In the genomic region with DNA sequence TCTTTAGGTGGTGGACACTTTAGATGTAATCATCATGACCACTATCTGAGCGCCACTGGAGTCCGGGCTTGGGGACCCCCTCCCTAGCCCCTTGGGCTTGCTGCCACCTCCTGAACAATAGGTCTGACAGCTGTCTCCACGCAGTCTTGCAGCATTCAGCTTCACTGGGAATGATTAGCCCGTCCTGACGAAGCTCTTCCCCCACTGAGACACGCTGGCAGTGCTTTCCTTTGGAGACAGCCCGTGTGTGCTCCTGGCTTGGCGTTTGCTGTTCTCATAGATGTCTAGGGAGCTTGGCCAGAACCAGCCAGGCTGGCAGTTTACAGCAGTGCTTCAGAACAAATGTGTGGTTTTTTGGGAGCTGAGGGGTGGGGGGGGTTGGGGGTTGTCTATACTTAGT, we compare ENCODE assay signal across 15 cellular contexts.
DNase-seq lines count a peak whose midpoint lies in the region; ATAC-seq and TF ChIP-seq lines count a peak whose summit lies in the region.
"Had no signal": no experiment of that assay in that cellular context is flagged by ENCODE, and none has a peak within 500 bp of the region (broad histone marks: within the 10 kb centered on the region; RNA-seq: fewer than 3 reads in every experiment).

No MANE protein-coding gene starts in this region.

- H3K9me3 ChIP-seq in SJCRH30 (replicated peaks) = no peaks in the 10 kb centered on the region
- H3K9me3 ChIP-seq: mucosa of descending colon, vagina had no signal

- H3K4me3 ChIP-seq in SJCRH30 = peak overlapping the region; percentile 51
- H3K4me3 ChIP-seq: mucosa of descending colon, skin epidermis, vagina had no signal

- no peaks in the 10 kb centered on the region for H3K27me3 ChIP-seq in SJCRH30
- H3K27me3 ChIP-seq: vagina had no signal

- H3K36me3 ChIP-seq in SJCRH30 = no peaks in the 10 kb centered on the region
- H3K36me3 ChIP-seq: vagina had no signal

- H3K27ac ChIP-seq in SJCRH30 = peak overlapping the region; percentile 73
- H3K27ac ChIP-seq: vagina had no signal

- TF ChIP-seq CTCF in GM20000 (IDR thresholded peaks at IDR 0.05; ENCODE audit: extremely low read depth, missing control alignments) = no peak

- H3K4me1 ChIP-seq in SJCRH30 = peaks cover 26% of the 10 kb centered on the region
- H3K4me1 ChIP-seq: vagina had no signal

- ATAC-seq in GM21526 (IDR thresholded peaks at IDR 0.05; ENCODE audit: low FRiP score, unreplicated experiment) = no peak
- no peak for ATAC-seq in HG03135 (IDR thresholded peaks at IDR 0.05; ENCODE audit: unreplicated experiment)
- ATAC-seq: mucosa of descending colon had no signal

- DNase-seq in LHCN-M2 (ENCODE audit: low read depth) (peak; percentile 59), SJCRH30 (peak; percentile 55 to 69), fibroblast of peridontal ligament (ENCODE audit: extremely low read depth) (peak; percentile 46), retina (peak; percentile 57), GM20000 (ENCODE audit: low spot score) (no peak), midbrain (lab: John Stamatoyannopoulos, UW) (no peak)
- DNase-seq: activated CD4-positive, alpha-beta T cell treated with anti-CD3 and anti-CD28 coated beads for 4 hours; activated effector memory CD4-positive, alpha-beta T cell treated with Interleukin-2 at 50 U/mL for 16 hours; DMS153; mucosa of descending colon; NCI-H187 treated with DMSO at 0.1 percent for 48 hours had no signal

Comparison
In these comparisons a context has a peak if more than half of its experiments do, and no peak if none do; other contexts are left out.
1. DNase-seq: peak in LHCN-M2 (single experiment), SJCRH30 (2 of 2), fibroblast of peridontal ligament (single experiment) and retina (single experiment); none in GM20000 (single experiment) and midbrain (single experiment).